37 cellular contexts compared by ENCODE assay signal in genomic region chr20:61284752-61285151, GRCh38. TPM values are rescaled to one million over a fixed set of nuclear protein-coding genes. Genes with fewer than 3 reads are reported as not detected.
"Had no signal": no experiment of that assay in that cellular context is flagged by ENCODE, and none has a peak within 500 bp of the region (broad histone marks: within the 10 kb centered on the region; RNA-seq: fewer than 3 reads in every experiment).

No MANE protein-coding gene starts in this region.

- H3K36me3 ChIP-seq: adrenal gland, ascending aorta, brain microvascular endothelial cell, breast epithelium, cardiac muscle cell had no signal

- DNase-seq: activated effector memory CD4-positive, alpha-beta T cell treated with anti-CD3 and anti-CD28 coated beads, Interleukin-2, amount 50 U/mL, for 16 hours; activated effector memory CD4-positive, alpha-beta T cell treated with Interleukin-2 at 50 U/mL for 16 hours; activated gamma-delta T cell; activated gamma-delta T cell treated with Interleukin-2 at 50 U/mL for 16 hours; activated naive CD4-positive, alpha-beta T cell; activated naive CD4-positive, alpha-beta T cell treated with anti-CD3 and anti-CD28 coated beads for 36 hours; activated naive CD4-positive, alpha-beta T cell treated with anti-CD3 and anti-CD28 coated beads, Interleukin-2, amount 10 ng/mL, durations not matched to agents 7 days and 5 days; activated naive CD4-positive, alpha-beta T cell treated with anti-CD3 and anti-CD28 coated beads, Interleukin-2, amount 50 U/mL, for 16 hours; activated naive CD4-positive, alpha-beta T cell treated with Interleukin-2 at 50 U/mL for 16 hours; activated naive CD8-positive, alpha-beta T cell treated with anti-CD3 and anti-CD28 coated beads for 36 hours; activated naive CD8-positive, alpha-beta T cell treated with anti-CD3 and anti-CD28 coated beads, Interleukin-2, amount 10 ng/mL, durations not matched to agents 7 days and 5 days; activated naive CD8-positive, alpha-beta T cell treated with anti-CD3 and anti-CD28 coated beads, Interleukin-2, amount 50 U/mL, for 24 hours; activated T-cell treated with anti-CD3 and anti-CD28 coated beads, Interleukin-2, amount 50 U/mL, for 1 hour; activated T-cell treated with anti-CD3 and anti-CD28 coated beads, Interleukin-2, amount 50 U/mL, for 24 hours; activated T-cell treated with anti-CD3 and anti-CD28 coated beads, Interleukin-2, amount 50 U/mL, for 4 hours; activated T-cell treated with anti-CD3 and anti-CD28 coated beads, Interleukin-2, amount 50 U/mL, for 48 hours; activated T-cell treated with anti-CD3 and anti-CD28 coated beads, Interleukin-2, amount 50 U/mL, for 72 hours; adrenal gland; amniotic stem cell; amygdala; anterior cingulate cortex; body of pancreas; brain microvascular endothelial cell; caudate nucleus; central memory CD4-positive, alpha-beta T cell; cerebellar nuclear complex had no signal

- ATAC-seq: activated naive CD4-positive, alpha-beta T cell treated with anti-CD3 and anti-CD28 coated beads, Interleukin-2, amount 50 U/mL, for 72 hours; activated naive CD8-positive, alpha-beta T cell treated with anti-CD3 and anti-CD28 coated beads, Interleukin-2, amount 50 U/mL, for 24 hours; activated T-cell treated with anti-CD3 and anti-CD28 coated beads, Interleukin-2, amount 50 U/mL, for 4 hours; activated T-cell treated with anti-CD3 and anti-CD28 coated beads, Interleukin-2, amount 50 U/mL, for 72 hours; activated T-helper 17 cell treated with anti-CD3 and anti-CD28 coated beads, Interleukin-2, amount 50 U/mL, for 72 hours; body of pancreas had no signal

- H3K27ac ChIP-seq: adrenal gland, ascending aorta, body of pancreas, brain microvascular endothelial cell, breast epithelium, cardiac muscle cell had no signal

- H3K27me3 ChIP-seq: adrenal gland, ascending aorta, body of pancreas, brain microvascular endothelial cell, cardiac muscle cell had no signal

- FAIRE-seq: astrocyte, bronchial epithelial cell had no signal

- H3K4me1 ChIP-seq: adrenal gland, ascending aorta, body of pancreas, breast epithelium had no signal

- H3K4me3 ChIP-seq: adrenal gland, ascending aorta, body of pancreas, breast epithelium, cardiac muscle cell had no signal

- H3K9me3 ChIP-seq: adrenal gland, ascending aorta, body of pancreas had no signal

RNA-seq across cellular contexts. Expression of gene CDH4, which starts 32.7 kb away (rescaled TPM):
- total RNA-seq: activated T-helper 1 cell treated with anti-CD3 and anti-CD28 coated beads, Interleukin-12 subunit alpha, Interleukin-12 subunit beta, Interleukin-2, Interleukin-4 antibody, amounts not matched to agents 30 ng/mL and 10 ng/mL and 1 ng/mL, durations not matched to agents 14 hours and 24 hours and 36 hours; activated T-helper 2 cell treated with anti-CD3 and anti-CD28 coated beads, Interferon-gamma antibody, Interleukin-2, Interleukin-4, amounts not matched to agents 10 μg/mL and 5 μg/mL and 100 μg/mL, durations not matched to agents 14 hours and 24 hours and 36 hours; ascending aorta; cardiac septum had no signal
- polyA plus RNA-seq: aorta had no signal
